In the genomic region with DNA sequence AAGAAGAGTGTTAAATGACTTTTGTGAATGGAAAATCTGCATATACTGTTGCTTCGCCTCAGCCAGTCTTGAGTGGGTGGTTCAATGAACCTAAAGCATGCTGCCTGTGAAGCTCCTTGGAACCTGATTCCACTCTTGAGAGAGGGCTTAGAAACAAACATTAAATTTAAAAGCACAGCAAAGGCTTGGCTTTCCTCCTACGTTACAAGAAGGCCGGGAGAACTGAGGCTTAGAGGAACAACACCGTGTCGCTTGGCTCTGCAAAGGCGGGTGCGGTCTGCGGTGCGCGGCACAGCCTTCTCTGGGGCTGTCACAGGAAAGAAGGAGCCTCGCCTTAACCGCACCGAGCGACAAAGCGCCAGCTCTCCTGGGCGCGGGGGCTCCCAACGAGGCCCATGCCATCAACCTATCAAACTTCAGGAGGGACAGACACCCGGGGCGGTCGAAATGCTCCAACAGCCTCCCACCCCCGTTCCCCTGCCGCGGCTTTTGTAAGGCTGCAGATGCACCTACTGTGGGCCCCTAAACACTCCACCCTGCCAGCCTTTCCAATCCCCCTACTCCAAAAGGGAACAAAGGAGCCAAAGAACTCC, we compare ENCODE assay signal across 7 cellular contexts. TPM values are rescaled to one million over a fixed set of nuclear protein-coding genes. Genes with fewer than 3 reads are reported as not detected.
DNase-seq lines count a peak whose midpoint lies in the region; ATAC-seq and TF ChIP-seq lines count a peak whose summit lies in the region.

No MANE protein-coding gene starts in this region.

- H3K27me3 Mint-ChIP-seq in activated B cell treated with CpG ODN at 0.5 μM for 24 hours: no peaks in the 10 kb centered on the region

- peak; percentile 14 for DNase-seq in NCI-H187 treated with DMSO at 0.1 percent for 48 hours (lab: John Stamatoyannopoulos, UW)
- peak; percentile 62 for DNase-seq in activated B cell treated with CpG ODN at 0.5 μM for 24 hours
- DNase-seq in caudate nucleus (lab: John Stamatoyannopoulos, UW): peak in 44 of 61 donors; percentile 11 to 76 (median 49)
- peak; percentile 80 to 83 for DNase-seq in stimulated activated CD4-positive, alpha-beta T cell treated with anti-CD3 and anti-CD28 coated beads, Interleukin-2, amount 100 ng/mL, for 24 hours

- peaks cover 9% of the 10 kb centered on the region for H3K36me3 Mint-ChIP-seq in activated B cell treated with CpG ODN at 0.5 μM for 24 hours (ENCODE audit: low read depth)

- intact Hi-C loops in activated B cell treated with CpG ODN at 0.5 μM for 24 hours (cut with micrococcal nuclease): loop anchor here (1.0 to 10.0 kb wide), 14 partner anchors 28 to 1168 kb away; partner anchors contain the start of genes BBS10, E2F7, GLIPR1 and GLIPR1L2

- H3K4me1 Mint-ChIP-seq in activated B cell treated with CpG ODN at 0.5 μM for 24 hours: peaks cover 51% of the 10 kb centered on the region

- POLR2A ChIA-PET in activated B cell treated with CpG ODN at 0.5 μM for 24 hours (lab: Charles Lee): interaction anchor here (0.5 to 2.6 kb wide), 17 partner anchors 8 to 1167 kb away, joined by 3 to 23 read pairs (median 4); partner anchors contain the start of genes BBS10, GLIPR1L2, NAP1L1 and PHLDA1

- CTCF ChIA-PET in activated B cell treated with CpG ODN at 0.5 μM for 24 hours (lab: Charles Lee): interaction anchor here (0.9 to 1.6 kb wide), 6 partner anchors 28 to 476 kb away, joined by 3 to 5 read pairs (median 4); no protein-coding TSS in a partner anchor

- H3K27me3 ChIP-seq in layer of hippocampus (ENCODE audit: control insufficient read depth, insufficient read depth, low read length): no peaks in the 10 kb centered on the region

- peak overlapping the region; percentile 94 for H3K4me3 Mint-ChIP-seq in activated B cell treated with CpG ODN at 0.5 μM for 24 hours

- TF ChIP-seq CTCF in activated B cell treated with CpG ODN at 0.5 μM for 24 hours (IDR thresholded peaks at IDR 0.05): no peak

- H3K27ac ChIP-seq in caudate nucleus (ENCODE audit: low read depth, low read length): peak overlapping the region; percentile 99
- peak overlapping the region; percentile 97 for H3K27ac ChIP-seq in layer of hippocampus (ENCODE audit: low read depth, low read length)

- H3K9me3 Mint-ChIP-seq in activated B cell treated with CpG ODN at 0.5 μM for 24 hours: no peaks in the 10 kb centered on the region

- ATAC-seq in GM18508 (IDR thresholded peaks at IDR 0.05; ENCODE audit: insufficient read depth, unreplicated experiment) (peak; percentile 35), HG02870 (IDR thresholded peaks at IDR 0.05; ENCODE audit: unreplicated experiment) (peak; percentile 58), activated B cell treated with CpG ODN at 0.5 μM for 24 hours (ENCODE audit: low read depth) (peak; percentile 49)

- H3K27ac Mint-ChIP-seq in activated B cell treated with CpG ODN at 0.5 μM for 24 hours: peak overlapping the region; percentile 95

RNA-seq across cellular contexts. Expression of gene OSBPL8, which starts 0.8 kb away (rescaled TPM):
- 73.8 and 79.6 TPM in 2 replicates for total RNA-seq in activated B cell treated with CpG ODN at 0.5 μM for 24 hours

Comparison
In these comparisons a context has a peak if more than half of its experiments do, and no peak if none do; other contexts are left out.
1. Peak in every context shown above with its lines: DNase-seq, ATAC-seq and H3K27ac ChIP-seq.
2. DNase-seq: peak in every context shown above with its lines; median percentile 82 in stimulated activated CD4-positive, alpha-beta T cell treated with anti-CD3 and anti-CD28 coated beads, Interleukin-2, amount 100 ng/mL, for 24 hours; 62 in activated B cell treated with CpG ODN at 0.5 μM for 24 hours; 49 in caudate nucleus; 14 in NCI-H187 treated with DMSO at 0.1 percent for 48 hours.